ENCODE assay signal across 2 cellular contexts in genomic region chr4:59503731-59504130, GRCh38.
TF ChIP-seq lines count a peak whose summit lies in the region.

No MANE protein-coding gene starts in this region.

TF ChIP-seq in GM23338, 12 proteins besides CTCF, POLR2A, EP300 and RAD21:
- no peak for TF ChIP-seq ZNF462 (CRISPR knock-in tag; IDR thresholded peaks at IDR 0.05)
- no peak for TF ChIP-seq ZNF331 (CRISPR knock-in tag; IDR thresholded peaks at IDR 0.05; ENCODE audit: low read depth)
- no peak for TF ChIP-seq EZH2 (IDR thresholded peaks at IDR 0.05; ENCODE audit: low read depth, unreplicated experiment)
- TF ChIP-seq EZH2phosphoT487 (IDR thresholded peaks at IDR 0.05; ENCODE audit: unreplicated experiment), result no peak
- no peak for TF ChIP-seq POLR2AphosphoS5 (IDR thresholded peaks at IDR 0.05; ENCODE audit: low read depth)
- no peak for TF ChIP-seq ETS1 (IDR thresholded peaks at IDR 0.05)
- no peak for TF ChIP-seq REST (IDR thresholded peaks at IDR 0.05; ENCODE audit: unreplicated experiment)
- no peak for TF ChIP-seq CREB1 (CRISPR knock-in tag; IDR thresholded peaks at IDR 0.05; ENCODE audit: low read depth)

TF ChIP-seq in K562, 482 proteins besides CTCF, POLR2A, EP300 and RAD21 (continued from another document):
- TF ChIP-seq CLOCK (CRISPR knock-in tag; IDR thresholded peaks at IDR 0.05; ENCODE audit: borderline replicate concordance) (no peak), SRSF1 (IDR thresholded peaks at IDR 0.05; ENCODE audit: low read depth, low read length) (no peak), ETV5 (CRISPR knock-in tag; IDR thresholded peaks at IDR 0.05; ENCODE audit: low read depth) (no peak), MAFK (IDR thresholded peaks at IDR 0.05; ENCODE audit: low read length) (0 out of 2 replicates have a peak, but pooled peaks have one; percentile 31), GTF2A2 (tag; IDR thresholded peaks at IDR 0.05) (no peak)
